ENCODE assay signal across 8 cellular contexts in the genomic region with DNA sequence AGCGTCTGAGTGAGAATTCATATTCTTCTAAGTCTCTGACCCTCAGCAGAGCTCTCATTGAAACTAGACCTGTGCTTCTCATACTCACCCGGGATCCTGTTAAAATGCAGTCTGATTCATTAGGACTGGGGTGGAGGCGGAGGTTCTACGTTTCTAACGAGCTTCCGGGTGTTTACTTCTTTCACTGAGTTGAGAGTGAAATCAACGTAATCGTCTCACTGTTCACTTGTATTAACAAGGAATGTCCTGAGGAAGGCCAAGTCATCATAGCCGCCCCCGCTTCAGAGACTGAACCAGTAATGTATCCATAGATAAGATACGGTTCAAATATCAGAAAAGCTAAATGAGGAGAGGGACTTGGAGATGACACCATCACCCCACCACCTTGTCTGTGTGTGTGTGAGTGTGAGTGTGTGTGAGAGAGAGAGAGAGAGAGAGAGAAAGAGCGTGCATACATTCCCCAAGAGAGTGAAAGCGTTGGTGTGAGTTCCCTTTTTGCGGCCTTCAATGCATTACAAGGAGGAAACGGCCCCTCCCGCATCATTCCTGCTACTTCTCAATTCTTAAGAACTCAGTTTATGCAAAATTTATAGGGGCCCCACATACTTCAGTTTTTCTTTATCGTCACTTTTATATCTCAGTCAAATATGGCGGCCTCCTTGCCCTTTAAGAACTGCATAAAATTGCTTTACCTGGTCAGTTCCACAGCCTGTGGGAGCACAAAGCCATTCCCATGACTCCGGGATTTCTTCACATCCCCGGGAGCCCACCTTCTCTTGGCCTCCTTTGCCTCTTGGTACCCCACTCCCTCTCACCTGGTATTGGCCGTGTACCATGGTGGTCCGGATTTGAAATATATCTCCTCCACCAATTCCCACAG. TPM values are rescaled to one million over a fixed set of nuclear protein-coding genes. Genes with fewer than 3 reads are reported as not detected.
DNase-seq lines count a peak whose midpoint lies in the region; ATAC-seq and TF ChIP-seq lines count a peak whose summit lies in the region.

No MANE protein-coding gene starts in this region.

- no peak for TF ChIP-seq EP300 in sigmoid colon (IDR thresholded peaks at IDR 0.05)

- H3K4me3 ChIP-seq in GM06990 (replicated peaks; ENCODE audit: low read depth, low read length) (peak overlapping the region; percentile 29), sigmoid colon (no peak overlapping the region)

- intact Hi-C loops in sigmoid colon (cut with DNase I): no loop called here

- TF ChIP-seq CTCF in GM06990 (IDR thresholded peaks at IDR 0.05; ENCODE audit: insufficient read depth, low read length, poor library complexity, severe bottlenecking) (no peak), sigmoid colon (IDR thresholded peaks at IDR 0.05) (no peak)

- DNase-seq in GM06990 (ENCODE audit: extremely low read depth, insufficient read length) (peak; percentile 57), NOMO-1 (lab: John Stamatoyannopoulos, UW; ENCODE audit: unreplicated experiment in 2 of 2) (peak; percentile 85 to 92), sigmoid colon (peak; percentile 68), superior temporal gyrus (ENCODE audit: extremely low spot score) (no peak), cortex of kidney (lab: John Stamatoyannopoulos, UW) (no peak)
- DNase-seq in activated naive CD4-positive, alpha-beta T cell treated with Interleukin-2 at 50 U/mL for 16 hours: peak; percentile 30

- H3K27me3 ChIP-seq in GM06990 (replicated peaks; ENCODE audit: control insufficient read depth, insufficient read depth, low read length) (no peaks in the 10 kb centered on the region), sigmoid colon (no peaks in the 10 kb centered on the region)

- H3K36me3 ChIP-seq in GM06990 (ENCODE audit: control insufficient read depth, insufficient read depth, low read length): no peaks in the 10 kb centered on the region; the same call in 1 of the 2 replicates
- no peaks in the 10 kb centered on the region for H3K36me3 ChIP-seq in sigmoid colon

- no peak for TF ChIP-seq POLR2A in sigmoid colon (IDR thresholded peaks at IDR 0.05)

- ATAC-seq in GM21786 (IDR thresholded peaks at IDR 0.05; ENCODE audit: unreplicated experiment) (peak; percentile 85), GM18873 (IDR thresholded peaks at IDR 0.05; ENCODE audit: low FRiP score, unreplicated experiment) (no peak)

- WGBS in sigmoid colon, 2 donors: 56 to 87% methylated on average over 22 of the region's 22 CpGs

- H3K27ac ChIP-seq in sigmoid colon: peak overlapping the region in 3 of 4 donors; percentile 14 to 22 (median 20)

- no peaks in the 10 kb centered on the region for H3K4me1 ChIP-seq in sigmoid colon

- no peaks in the 10 kb centered on the region for H3K9me3 ChIP-seq in sigmoid colon

RNA-seq across cellular contexts. Expression of a gene that starts 19.8 kb away (rescaled TPM):
- total RNA-seq in sigmoid colon: 1 to 10 TPM in 2 of 4 donors, under 1 TPM in 2; 0.27 to 5.4 (median 0.73) TPM
- polyA plus RNA-seq in sigmoid colon: 1 to 10 TPM; 1.8 to 3.7 (median 2.7) TPM

RNA-seq across cellular contexts. Expression of a gene that starts 32.4 kb away (rescaled TPM):
- 10 to 100 TPM; 39.9 to 69.2 (median 53.2) TPM for total RNA-seq in sigmoid colon
- 100 to 1,000 TPM in 1 of 3 donors, 10 to 100 TPM in 2; 75.0 to 125 (median 79.3) TPM for polyA plus RNA-seq in sigmoid colon

Comparison
In these comparisons a context has a peak if more than half of its experiments do, and no peak if none do; other contexts are left out.
1. DNase-seq: peak in GM06990 (single experiment), NOMO-1 (2 of 2), activated naive CD4-positive, alpha-beta T cell treated with Interleukin-2 at 50 U/mL for 16 hours (single experiment) and sigmoid colon (single experiment); none in superior temporal gyrus (single experiment) and cortex of kidney (single experiment).